Comparison of ENCODE assay signal across 32 cellular contexts in the genomic region with DNA sequence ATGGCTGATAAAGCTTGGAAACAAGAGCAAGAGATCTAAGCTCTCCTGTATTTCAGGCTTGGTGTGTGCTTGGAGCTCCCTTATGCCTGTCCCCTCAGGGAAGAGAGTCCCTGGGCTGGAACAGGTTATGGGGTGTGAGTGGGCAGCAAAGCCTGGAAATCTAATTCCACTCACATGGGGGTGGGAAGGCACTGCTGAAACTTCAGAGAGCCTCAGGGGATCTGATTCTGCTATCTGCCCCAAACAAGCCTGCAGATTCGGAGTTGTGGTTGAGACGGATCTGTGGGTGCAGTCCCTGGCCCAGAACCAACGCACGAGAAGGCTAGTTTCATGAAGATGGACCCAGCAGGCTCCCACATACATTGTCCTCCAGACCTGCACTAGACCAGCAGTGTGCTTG. TPM values are rescaled to one million over a fixed set of nuclear protein-coding genes. Genes with fewer than 3 reads are reported as not detected.
"Had no signal": no experiment of that assay in that cellular context is flagged by ENCODE, and none has a peak within 500 bp of the region (broad histone marks: within the 10 kb centered on the region; RNA-seq: fewer than 3 reads in every experiment).

No MANE protein-coding gene starts in this region.

- H3K27ac ChIP-seq: pancreas, prostate gland, sigmoid colon, stomach, thyroid gland, upper lobe of left lung, vagina had no signal

- DNase-seq: activated CD4-positive, alpha-beta memory T cell treated with anti-CD3 and anti-CD28 coated beads, Interleukin-2, amount 10 ng/mL, durations not matched to agents 7 days and 5 days; activated CD4-positive, alpha-beta T cell treated with anti-CD3 and anti-CD28 coated beads for 1 hour; activated CD4-positive, alpha-beta T cell treated with anti-CD3 and anti-CD28 coated beads, Interleukin-2, amount 10 ng/mL, durations not matched to agents 7 days and 5 days; activated CD8-positive, alpha-beta memory T cell treated with anti-CD3 and anti-CD28 coated beads, Interleukin-2, amount 50 U/mL, for 48 hours; activated gamma-delta T cell treated with Interleukin-2 at 50 U/mL for 16 hours; activated naive CD4-positive, alpha-beta T cell treated with anti-CD3 and anti-CD28 coated beads, Interleukin-2, amount 50 U/mL, for 16 hours; activated T-cell treated with anti-CD3 and anti-CD28 coated beads, Interleukin-2, amount 50 U/mL, for 24 hours; amniotic stem cell; caudate nucleus; endodermal cell; foreskin fibroblast; head of caudate nucleus; hippocampal formation; kidney; left colon; midbrain; naive thymus-derived CD4-positive, alpha-beta T cell; pancreas; sigmoid colon; small intestine; stimulated activated CD4-positive, alpha-beta T cell treated with anti-CD3 and anti-CD28 coated beads, Interleukin-1b, Interleukin-23, amount 100 ng/mL, for 48 hours; stimulated activated CD4-positive, alpha-beta T cell treated with anti-CD3 and anti-CD28 coated beads, Interleukin-4, amount 100 ng/mL, for 4 hours; stimulated activated naive B cell treated with anti-CD40 and anti-IgM and Interleukin-4, amounts not matched to agents 10 μg/mL and 1 μg/mL and 100 μg/mL, for 72 hours; stomach; T-helper 17 cell; thyroid gland; upper lobe of left lung had no signal

- ATAC-seq: esophagus mucosa; left colon; naive thymus-derived CD4-positive, alpha-beta T cell; pancreas; stimulated activated naive B cell treated with anti-CD40 and anti-IgM and Interleukin-4, amounts not matched to agents 10 μg/mL and 1 μg/mL and 100 μg/mL, for 72 hours; T-helper 17 cell had no signal

- H3K4me3 ChIP-seq: pancreas, prostate gland, sigmoid colon, stomach, thyroid gland, upper lobe of left lung, vagina had no signal

- FAIRE-seq: astrocyte, kidney, pancreas, small intestine had no signal

- H3K36me3 ChIP-seq: pancreas, prostate gland, sigmoid colon, stomach, thyroid gland, upper lobe of left lung, vagina had no signal

- H3K9me3 ChIP-seq: pancreas, prostate gland, sigmoid colon, stomach, thyroid gland, upper lobe of left lung, vagina had no signal

RNA-seq across cellular contexts. Expression of gene LEMD1, which starts 31.1 kb away (rescaled TPM):
- total RNA-seq: lower leg skin, sigmoid colon, stomach, T-helper 17 cell, vagina had no signal
- polyA plus RNA-seq: naive thymus-derived CD4-positive, alpha-beta T cell; pancreas had no signal
